Comparison of ENCODE assay signal across 9 cellular contexts in the genomic region with DNA sequence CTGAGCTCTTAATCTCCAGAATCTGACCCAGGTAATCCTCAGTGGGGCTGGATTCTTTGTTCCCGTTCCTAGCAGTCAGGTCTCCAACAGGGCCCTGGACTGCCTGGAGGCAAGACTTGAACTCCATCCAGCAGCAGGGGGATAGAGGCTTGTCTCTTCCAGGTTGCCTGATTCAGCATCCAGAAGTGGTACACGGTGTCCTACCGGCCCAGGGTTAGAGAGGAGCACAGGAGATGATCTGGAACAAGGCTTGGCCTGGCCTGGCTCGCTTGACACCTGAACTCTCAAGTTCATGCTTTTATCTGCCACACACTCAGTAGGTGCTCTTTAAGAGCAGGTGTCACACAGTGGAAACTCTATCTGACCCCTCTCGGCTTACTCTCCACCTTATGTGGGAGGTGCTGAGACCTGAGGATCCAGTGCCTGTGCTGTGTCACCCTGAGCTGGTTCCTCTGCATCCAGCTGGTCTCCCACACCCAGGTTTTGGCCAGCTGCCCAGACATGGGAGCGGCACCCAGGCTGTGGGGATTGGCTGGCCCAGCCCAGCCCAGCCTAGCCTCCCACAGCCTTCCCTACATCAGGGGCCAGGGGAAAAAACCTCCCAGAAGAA. TPM values are rescaled to one million over a fixed set of nuclear protein-coding genes. Genes with fewer than 3 reads are reported as not detected.
DNase-seq lines count a peak whose midpoint lies in the region; ATAC-seq and TF ChIP-seq lines count a peak whose summit lies in the region.
"Had no signal": no experiment of that assay in that cellular context is flagged by ENCODE, and none has a peak within 500 bp of the region (broad histone marks: within the 10 kb centered on the region; RNA-seq: fewer than 3 reads in every experiment).

CYP4F3 (plus strand) TSS at position 604 of the 610 bp plus-strand sequence. CDS start 519 bp downstream, outside the sequence.

- no peak within 1 kb of the TSS for H3K4me3 ChIP-seq in mammary epithelial cell (replicated peaks in 1 of 3; ENCODE audit: insufficient read depth in 1 of 3, low read depth in 2 of 3, low read length in 3 of 3)
- H3K4me3 ChIP-seq in muscle layer of duodenum (ENCODE audit: low read depth in 1 of 2, low read length in 2 of 2) = no peak within 1 kb of the TSS
- H3K4me3 ChIP-seq in esophagus muscularis mucosa = no peak within 1 kb of the TSS

- H3K4me1 ChIP-seq in mammary epithelial cell (ENCODE audit: insufficient read depth, low read length) (peaks cover 24% of the 10 kb centered on the region), muscle layer of duodenum (ENCODE audit: control insufficient read depth in 1 of 2, insufficient read depth in 2 of 2, low read length in 2 of 2) (peaks cover 2 to 10% of the 10 kb centered on the region in 2 donors), esophagus muscularis mucosa (peaks cover 0 to 10% (median 2%) of the 10 kb centered on the region in 4 donors)

- CTCF ChIA-PET in mammary epithelial cell (lab: Charles Lee; ENCODE audit: low non-redundant PET) = no interaction called here

- H3K9ac ChIP-seq in mammary epithelial cell (ENCODE audit: insufficient read depth, low read length) = no peak within 1 kb of the TSS

- intact Hi-C loops in mammary epithelial cell (cut with micrococcal nuclease) (no loop called here), esophagus muscularis mucosa (cut with DNase I) (no loop called here)

- DNase-seq in COR-L47 (lab: John Stamatoyannopoulos, UW) (peak; percentile 51), MV-4-11 (lab: John Stamatoyannopoulos, UW) (peak; percentile 20), mammary epithelial cell (peak; percentile 95), esophagus muscularis mucosa (ENCODE audit: extremely low spot score) (no peak), DMS53 treated with DMSO at 0.1 percent for 48 hours (lab: John Stamatoyannopoulos, UW; ENCODE audit: unreplicated experiment) (no peak)
- no peak for DNase-seq in activated effector memory CD4-positive, alpha-beta T cell treated with anti-CD3 and anti-CD28 coated beads, Interleukin-2, amount 50 U/mL, for 16 hours
- DNase-seq: foreskin melanocyte had no signal

- H3K4me2 ChIP-seq in mammary epithelial cell (ENCODE audit: insufficient read depth, low read depth, low read length) = peak within 1 kb of the TSS; percentile 9

- no peaks in the 10 kb centered on the region for H3K79me2 ChIP-seq in mammary epithelial cell (ENCODE audit: insufficient read depth, low read length)

- H2AFZ ChIP-seq in mammary epithelial cell (ENCODE audit: low read depth, low read length) = no peak within 1 kb of the TSS

- H3K36me3 ChIP-seq in mammary epithelial cell (ENCODE audit: insufficient read depth, low read length) = no peaks in the 10 kb centered on the region
- no peaks in the 10 kb centered on the region for H3K36me3 ChIP-seq in muscle layer of duodenum (ENCODE audit: control insufficient read depth in 1 of 2, insufficient read depth in 2 of 2, low read length in 2 of 2)
- H3K36me3 ChIP-seq in esophagus muscularis mucosa = no peaks in the 10 kb centered on the region

- TF ChIP-seq EP300 in esophagus muscularis mucosa (IDR thresholded peaks at IDR 0.05) = no peak

- peak within 1 kb of the TSS; percentile 22 for H3K27ac ChIP-seq in mammary epithelial cell (ENCODE audit: insufficient read depth, low read depth, low read length)
- peak within 1 kb of the TSS; percentile 49 for H3K27ac ChIP-seq in muscle layer of duodenum (ENCODE audit: low read length)
- H3K27ac ChIP-seq in esophagus muscularis mucosa (replicated peaks in 1 of 4) = no peak within 1 kb of the TSS

- H3K27me3 ChIP-seq in mammary epithelial cell (ENCODE audit: insufficient read depth, low read length) = no peaks in the 10 kb centered on the region
- H3K27me3 ChIP-seq in muscle layer of duodenum (ENCODE audit: low read depth, low read length) = no peaks in the 10 kb centered on the region
- peaks cover 0 to 12% (median 0%) of the 10 kb centered on the region in 4 donors for H3K27me3 ChIP-seq in esophagus muscularis mucosa

- no peaks in the 10 kb centered on the region for H4K20me1 ChIP-seq in mammary epithelial cell (ENCODE audit: insufficient read depth, low read length)

- BruUV-seq in mammary epithelial cell (replicated peaks; lab: Mats Ljungman, UMichigan) = no TSS peak

- dilution Hi-C loops in mammary epithelial cell (cut with HindIII; ENCODE audit: low sequenced_read_pairs) = loop anchor here (5.0 kb wide), 2 partner anchors 47 to 212 kb away; no protein-coding TSS in a partner anchor

- H3K9me3 ChIP-seq in mammary epithelial cell (replicated peaks; ENCODE audit: insufficient read depth, low read length) (no peaks in the 10 kb centered on the region), muscle layer of duodenum (ENCODE audit: control insufficient read depth in 1 of 2, low read length in 2 of 2) (no peaks in the 10 kb centered on the region), esophagus muscularis mucosa (no peaks in the 10 kb centered on the region)

- 47% methylated on average over 6 of the region's 6 CpGs for WGBS in mammary epithelial cell (ENCODE audit: low coverage, missing lambda C conversion rate)
- 54% methylated on average over 6 of the region's 6 CpGs for WGBS in esophagus muscularis mucosa

- TF ChIP-seq CTCF in mammary epithelial cell (conservative IDR thresholded peaks at IDR 0.05 in 1 of 2, IDR thresholded peaks at IDR 0.05 in 1 of 2; ENCODE audit: extremely low read depth in 1 of 2, insufficient read depth in 1 of 2, low read depth in 1 of 2, low read length in 2 of 2) = no peak
- no peak for TF ChIP-seq CTCF in esophagus muscularis mucosa (IDR thresholded peaks at IDR 0.05)

- in situ Hi-C loops in mammary epithelial cell (cut with MboI; ENCODE audit: low sequenced_read_pairs in 2 of 2) = loop anchor here in 1 of 2 donors (25.0 kb wide), 2 partner anchors 397 to 547 kb away; partner anchors contain the start of genes AP1M1 and FAM32A

- no peak for TF ChIP-seq POLR2A in esophagus muscularis mucosa (IDR thresholded peaks at IDR 0.05; ENCODE audit: low read depth)

- ATAC-seq in GM21360 (IDR thresholded peaks at IDR 0.05; ENCODE audit: unreplicated experiment) = no peak

RNA-seq across cellular contexts. Expression of gene CYP4F3, which starts in this region (rescaled TPM):
- total RNA-seq in mammary epithelial cell (under 1 TPM; under 0.01 to 0.54 TPM), esophagus muscularis mucosa (under 1 TPM in 2 of 4 donors, not detected in 2; 0.06 to 0.66 TPM)
- polyA plus RNA-seq in mammary epithelial cell = 0.86 TPM
- 2.8 TPM for polyA minus RNA-seq in mammary epithelial cell

Comparison
In these comparisons a context has a peak if more than half of its experiments do, and no peak if none do; other contexts are left out.
1. DNase-seq: peak in COR-L47 (single experiment), MV-4-11 (single experiment) and mammary epithelial cell (single experiment); none in esophagus muscularis mucosa (single experiment), activated effector memory CD4-positive, alpha-beta T cell treated with anti-CD3 and anti-CD28 coated beads, Interleukin-2, amount 50 U/mL, for 16 hours (single experiment) and DMS53 treated with DMSO at 0.1 percent for 48 hours (single experiment).
2. H3K27ac ChIP-seq: peak in mammary epithelial cell (single experiment) and muscle layer of duodenum (single experiment); none in esophagus muscularis mucosa (0 of 4).